In the genomic region with DNA sequence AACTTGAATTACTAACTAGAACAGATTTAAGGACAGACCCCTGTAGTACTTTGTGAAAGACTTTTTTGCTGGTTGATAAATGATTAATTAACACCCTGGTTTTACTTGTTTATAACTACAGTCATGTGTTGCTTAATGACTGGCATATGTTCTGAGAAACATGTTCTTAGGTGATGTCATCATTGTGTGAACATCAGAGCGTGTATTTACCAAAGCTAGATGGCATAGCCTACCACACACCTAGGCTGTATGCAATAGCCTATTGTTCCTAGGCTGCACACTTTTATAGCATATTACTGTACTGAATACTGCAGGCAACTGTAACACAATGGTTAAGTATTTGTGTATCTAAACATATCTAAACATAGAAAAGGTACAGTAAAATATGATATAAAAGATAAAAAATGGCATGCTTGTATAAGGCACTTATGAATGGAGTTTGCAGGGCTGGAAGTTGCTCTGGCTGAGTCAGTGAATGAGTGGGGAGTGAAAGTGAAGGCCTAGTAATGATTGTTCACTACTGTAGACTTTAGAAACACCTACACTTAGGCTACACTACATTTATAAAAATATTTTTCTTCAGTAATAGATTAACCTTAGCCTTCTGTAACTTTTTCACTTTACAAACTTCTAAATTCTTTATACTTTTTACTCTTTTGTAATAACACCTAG, we compare ENCODE assay signal across 19 cellular contexts.
DNase-seq lines count a peak whose midpoint lies in the region; ATAC-seq, FAIRE-seq and TF ChIP-seq lines count a peak whose summit lies in the region.
"Had no signal": no experiment of that assay in that cellular context is flagged by ENCODE, and none has a peak within 500 bp of the region (broad histone marks: within the 10 kb centered on the region; RNA-seq: fewer than 3 reads in every experiment).

No MANE protein-coding gene starts in this region.

- no peak for ATAC-seq in HG03095 (IDR thresholded peaks at IDR 0.05; ENCODE audit: unreplicated experiment)

- FAIRE-seq in HTR-8/SVneo (lab: Jason Lieb, UNC): no peak

- no peak overlapping the region; the same call in 1 of the 2 replicates for H3K27ac ChIP-seq in VCaP
- H3K27ac ChIP-seq: left ventricle myocardium inferior, spleen, vagina had no signal

- TF ChIP-seq CTCF in VCaP (conservative IDR thresholded peaks at IDR 0.05): peak; percentile 34

- DNase-seq in NCI-H748 (lab: John Stamatoyannopoulos, UW; ENCODE audit: unreplicated experiment) (peak; percentile 49), NCI-H748 treated with DMSO at 0.1 percent for 48 hours (lab: John Stamatoyannopoulos, UW) (no peak), DMS153 treated with DMSO at 0.1 percent for 48 hours (lab: John Stamatoyannopoulos, UW; ENCODE audit: unreplicated experiment) (peak; percentile 40), kidney glomerular epithelial cell (lab: John Stamatoyannopoulos, UW) (peak; percentile 68), HTR-8/SVneo (ENCODE audit: insufficient read length, low spot score) (no peak), OCI-M1 (lab: John Stamatoyannopoulos, UW) (no peak)
- DNase-seq: ACHN; activated naive CD4-positive, alpha-beta T cell treated with anti-CD3 and anti-CD28 coated beads, Interleukin-2, amount 50 U/mL, for 16 hours; CD4-positive, alpha-beta T cell; H7; hypothalamus; left ventricle myocardium inferior; naive B cell; NCI-H1105; NCI-H524 treated with DMSO at 0.1 percent for 48 hours; spleen had no signal

Comparison
In these comparisons a context has a peak if more than half of its experiments do, and no peak if none do; other contexts are left out.
1. DNase-seq: peak in NCI-H748 (single experiment), DMS153 treated with DMSO at 0.1 percent for 48 hours (single experiment) and kidney glomerular epithelial cell (single experiment); none in NCI-H748 treated with DMSO at 0.1 percent for 48 hours (single experiment), HTR-8/SVneo (single experiment) and OCI-M1 (single experiment).